15 cellular contexts compared by ENCODE assay signal in genomic region chr3:57160046-57160730, GRCh38. TPM values are rescaled to one million over a fixed set of nuclear protein-coding genes. Genes with fewer than 3 reads are reported as not detected.
DNase-seq lines count a peak whose midpoint lies in the region; ATAC-seq and TF ChIP-seq lines count a peak whose summit lies in the region.
"Had no signal": no experiment of that assay in that cellular context is flagged by ENCODE, and none has a peak within 500 bp of the region (broad histone marks: within the 10 kb centered on the region; RNA-seq: fewer than 3 reads in every experiment).

No MANE protein-coding gene starts in this region.

- H3K9me3 ChIP-seq in adipocyte (ENCODE audit: control insufficient read depth, low read length) (no peaks in the 10 kb centered on the region), heart left ventricle (no peaks in the 10 kb centered on the region)
- H3K9me3 ChIP-seq: adrenal gland, MG63 had no signal

- TF ChIP-seq POLR2A in heart left ventricle (IDR thresholded peaks at IDR 0.05) = no peak

- H3K27ac ChIP-seq in 22Rv1 (peak overlapping the region; percentile 56), heart left ventricle (peak overlapping the region; percentile 13 to 75 (median 62))
- H3K27ac ChIP-seq: adrenal gland had no signal

- H3K4me1 Mint-ChIP-seq in neural crest cell = peaks cover 83% of the 10 kb centered on the region

- peak overlapping the region; percentile 81 for H3K27ac Mint-ChIP-seq in neural crest cell (ENCODE audit: unreplicated experiment)
- H3K27ac Mint-ChIP-seq: activated CD4-positive, alpha-beta T cell treated with anti-CD3 and anti-CD28 coated beads for 36 hours had no signal

- 58 to 63% (median 59%) methylated on average over 9 of the region's 9 CpGs for WGBS in heart left ventricle, 4 donors

- no peaks in the 10 kb centered on the region for H3K36me3 Mint-ChIP-seq in neural crest cell (ENCODE audit: low read depth)

- H3K27me3 ChIP-seq in adipocyte (replicated peaks; ENCODE audit: control insufficient read depth, insufficient read depth, low read length) (peaks cover 4% of the 10 kb centered on the region), heart left ventricle (peaks cover 0 to 34% (median 0%) of the 10 kb centered on the region in 9 donors)
- H3K27me3 ChIP-seq: adrenal gland, MG63 had no signal

- intact Hi-C loops in heart left ventricle (cut with DNase I) (loop anchor here in 3 of 10 donors (5.0 to 10.0 kb wide), 3 partner anchors 33 to 58 kb away; no protein-coding TSS in a partner anchor), head of caudate nucleus (cut with DNase I) (loop anchor here (10.0 kb wide), 1 partner anchor 165 kb away; no protein-coding TSS in a partner anchor)

- DNase-seq in adipocyte (ENCODE audit: low read depth) (peak; percentile 39), heart left ventricle (peak in 4 of 5 donors; percentile 53 to 69 (median 62)), neural crest cell (ENCODE audit: low read depth, low spot score) (no peak), head of caudate nucleus (no peak)
- DNase-seq: activated CD4-positive, alpha-beta T cell treated with anti-CD3 and anti-CD28 coated beads for 36 hours; activated T-cell treated with anti-CD3 and anti-CD28 coated beads, Interleukin-2, amount 50 U/mL, for 1 hour; MG63; NCI-H2081 treated with DMSO at 0.1 percent for 48 hours; NCI-H526 treated with DMSO at 0.1 percent for 48 hours; stimulated activated CD4-positive, alpha-beta T cell treated with anti-CD3 and anti-CD28 coated beads, Interleukin-4, amount 100 ng/mL, for 1 hour had no signal

- no peak overlapping the region for H3K9ac ChIP-seq in adipocyte (ENCODE audit: low read length)

- no peaks in the 10 kb centered on the region for H3K27me3 Mint-ChIP-seq in neural crest cell (ENCODE audit: low read depth)

- no peaks in the 10 kb centered on the region for H3K36me3 ChIP-seq in adipocyte (ENCODE audit: control insufficient read depth, insufficient read depth, low read length, severe bottlenecking)
- H3K36me3 ChIP-seq in heart left ventricle = no peaks in the 10 kb centered on the region
- H3K36me3 ChIP-seq: adrenal gland, MG63 had no signal

- H3K4me1 ChIP-seq in adipocyte (ENCODE audit: control insufficient read depth, insufficient read depth, low read length) (peaks cover 9% of the 10 kb centered on the region), heart left ventricle (peaks cover 5 to 62% (median 40%) of the 10 kb centered on the region in 12 donors)

- no peaks in the 10 kb centered on the region for H3K9me3 Mint-ChIP-seq in neural crest cell

- peak overlapping the region; percentile 71 for H3K4me3 Mint-ChIP-seq in neural crest cell
- H3K4me3 Mint-ChIP-seq: activated CD4-positive, alpha-beta T cell treated with anti-CD3 and anti-CD28 coated beads for 36 hours had no signal

- H3K4me3 ChIP-seq in adipocyte (ENCODE audit: low read length) (no peak overlapping the region), heart left ventricle (peak overlapping the region in 1 of 12 donors; percentile 2)
- H3K4me3 ChIP-seq: adrenal gland, MG63 had no signal

- ATAC-seq in heart left ventricle (peak; percentile 16 to 72 (median 46)), GM18873 (IDR thresholded peaks at IDR 0.05; ENCODE audit: low FRiP score, unreplicated experiment) (no peak), GM18858 (IDR thresholded peaks at IDR 0.05; ENCODE audit: unreplicated experiment) (no peak), SK-N-SH treated with all-trans-retinoic acid at 6 μM for 48 hours (no peak)
- ATAC-seq: activated CD4-positive, alpha-beta T cell treated with anti-CD3 and anti-CD28 coated beads for 36 hours had no signal

- no peak for TF ChIP-seq CTCF in 22Rv1 (IDR thresholded peaks at IDR 0.05)
- TF ChIP-seq CTCF in heart left ventricle (IDR thresholded peaks at IDR 0.05) = no peak
- TF ChIP-seq CTCF in neural crest cell (conservative IDR thresholded peaks at IDR 0.05) = no peak

TF ChIP-seq in SK-N-SH treated with all-trans-retinoic acid at 6 μM for 48 hours, 23 proteins besides CTCF, POLR2A, EP300 and RAD21:
- TF ChIP-seq TCF4 (CRISPR knock-in tag; IDR thresholded peaks at IDR 0.05; ENCODE audit: borderline replicate concordance) (no peak), PPARA (CRISPR knock-in tag; IDR thresholded peaks at IDR 0.05; ENCODE audit: borderline replicate concordance) (no peak), GLIS3 (CRISPR knock-in tag; IDR thresholded peaks at IDR 0.05) (no peak), ESRRG (CRISPR knock-in tag; IDR thresholded peaks at IDR 0.05) (no peak), ZNF70 (CRISPR knock-in tag; IDR thresholded peaks at IDR 0.05) (no peak), OSR1 (CRISPR knock-in tag; IDR thresholded peaks at IDR 0.05) (no peak), ZFP3 (CRISPR knock-in tag; IDR thresholded peaks at IDR 0.05) (no peak), CREB5 (CRISPR knock-in tag; IDR thresholded peaks at IDR 0.05; ENCODE audit: low read depth) (no peak)

RNA-seq across cellular contexts. Expression of gene IL17RD, which starts 5.0 kb away (rescaled TPM):
- total RNA-seq in heart left ventricle = 10 to 100 TPM in 1 of 9 donors, 1 to 10 TPM in 8; 3.5 to 11.3 (median 6.2) TPM
- polyA plus RNA-seq in heart left ventricle = 1 to 10 TPM; 1.4 to 2.4 TPM
- 51.9 and 52.1 TPM in 2 replicates for total RNA-seq in neural crest cell

RNA-seq across cellular contexts. Expression of gene HESX1, which starts 39.6 kb away (rescaled TPM):
- total RNA-seq in heart left ventricle = 1 to 10 TPM in 1 of 9 donors, under 1 TPM in 4, not detected in 4; 0.47 to 1.5 (median 0.71) TPM
- polyA plus RNA-seq in heart left ventricle = under 1 TPM; 0.29 to 0.76 TPM
- total RNA-seq in neural crest cell = 0.98 and 1.7 TPM in 2 replicates

Comparison
In these comparisons a context has a peak if more than half of its experiments do, and no peak if none do; other contexts are left out.
1. DNase-seq: peak in adipocyte (single experiment) and heart left ventricle (4 of 5); none in neural crest cell (single experiment) and head of caudate nucleus (0 of 42).
2. ATAC-seq: peak in heart left ventricle (4 of 4); none in GM18873 (single experiment), GM18858 (single experiment) and SK-N-SH treated with all-trans-retinoic acid at 6 μM for 48 hours (single experiment).